25 cellular contexts compared by ENCODE assay signal in genomic region chr5:96775050-96775449, GRCh38. TPM values are rescaled to one million over a fixed set of nuclear protein-coding genes. Genes with fewer than 3 reads are reported as not detected.
A peak's percentile ranks its signal among the peaks of the same experiment; 100 is the strongest.
DNase-seq lines count a peak whose midpoint lies in the region; ATAC-seq lines count a peak whose summit lies in the region.
"Had no signal": no experiment of that assay in that cellular context is flagged by ENCODE, and none has a peak within 500 bp of the region (broad histone marks: within the 10 kb centered on the region; RNA-seq: fewer than 3 reads in every experiment).

No MANE protein-coding gene starts in this region.

- CTCF ChIA-PET in naive thymus-derived CD4-positive, alpha-beta T cell (lab: Charles Lee) = no interaction called here

- peak overlapping the region; percentile 10 for H3K27ac Mint-ChIP-seq in activated naive CD8-positive, alpha-beta T cell
- no peak overlapping the region for H3K27ac Mint-ChIP-seq in activated naive CD8-positive, alpha-beta T cell treated with anti-CD3 and anti-CD28 coated beads for 36 hours
- peak overlapping the region; percentile 31 for H3K27ac Mint-ChIP-seq in activated T-helper 1 cell treated with anti-CD3 and anti-CD28 coated beads, Interleukin-12 subunit alpha, Interleukin-12 subunit beta, Interleukin-2, Interleukin-4 antibody, amounts not matched to agents 30 ng/mL and 10 ng/mL and 1 ng/mL, durations not matched to agents 14 hours and 24 hours and 36 hours
- H3K27ac Mint-ChIP-seq in naive thymus-derived CD4-positive, alpha-beta T cell = peak overlapping the region in 5 of 9 donors; percentile 3 to 38 (median 24)
- peak overlapping the region in 1 of 10 donors; percentile 55 for H3K27ac Mint-ChIP-seq in naive thymus-derived CD8-positive, alpha-beta T cell

- intact Hi-C loops in activated T-helper 1 cell treated with anti-CD3 and anti-CD28 coated beads, Interleukin-12 subunit alpha, Interleukin-12 subunit beta, Interleukin-2, Interleukin-4 antibody, amounts not matched to agents 30 ng/mL and 10 ng/mL and 1 ng/mL, durations not matched to agents 14 hours and 24 hours and 36 hours (cut with micrococcal nuclease) = no loop called here
- intact Hi-C loops in naive thymus-derived CD4-positive, alpha-beta T cell (cut with micrococcal nuclease) = loop anchor here in 1 of 2 donors (10.0 kb wide), 1 partner anchor 130 kb away; no protein-coding TSS in a partner anchor

- peaks cover 23% of the 10 kb centered on the region for H3K4me1 Mint-ChIP-seq in activated naive CD8-positive, alpha-beta T cell (ENCODE audit: low read depth)
- peaks cover 18% of the 10 kb centered on the region for H3K4me1 Mint-ChIP-seq in activated naive CD8-positive, alpha-beta T cell treated with anti-CD3 and anti-CD28 coated beads for 36 hours
- H3K4me1 Mint-ChIP-seq in activated T-helper 1 cell treated with anti-CD3 and anti-CD28 coated beads, Interleukin-12 subunit alpha, Interleukin-12 subunit beta, Interleukin-2, Interleukin-4 antibody, amounts not matched to agents 30 ng/mL and 10 ng/mL and 1 ng/mL, durations not matched to agents 14 hours and 24 hours and 36 hours (ENCODE audit: low read depth) = peaks cover 23% of the 10 kb centered on the region
- H3K4me1 Mint-ChIP-seq in naive thymus-derived CD4-positive, alpha-beta T cell = peaks cover 5 to 27% (median 22%) of the 10 kb centered on the region in 7 donors
- peaks cover 7 to 12% (median 9%) of the 10 kb centered on the region in 4 donors for H3K4me1 Mint-ChIP-seq in naive thymus-derived CD8-positive, alpha-beta T cell

- ATAC-seq in naive thymus-derived CD4-positive, alpha-beta T cell = no peak
- no peak for ATAC-seq in naive thymus-derived CD8-positive, alpha-beta T cell

- POLR2A ChIA-PET in naive thymus-derived CD4-positive, alpha-beta T cell (lab: Charles Lee) = no interaction called here
- POLR2A ChIA-PET in naive thymus-derived CD8-positive, alpha-beta T cell (lab: Charles Lee) = no interaction called here

- no peaks in the 10 kb centered on the region for H3K9me3 Mint-ChIP-seq in activated naive CD8-positive, alpha-beta T cell (ENCODE audit: low read depth)
- no peaks in the 10 kb centered on the region for H3K9me3 Mint-ChIP-seq in activated naive CD8-positive, alpha-beta T cell treated with anti-CD3 and anti-CD28 coated beads for 36 hours
- no peaks in the 10 kb centered on the region for H3K9me3 Mint-ChIP-seq in activated T-helper 1 cell treated with anti-CD3 and anti-CD28 coated beads, Interleukin-12 subunit alpha, Interleukin-12 subunit beta, Interleukin-2, Interleukin-4 antibody, amounts not matched to agents 30 ng/mL and 10 ng/mL and 1 ng/mL, durations not matched to agents 14 hours and 24 hours and 36 hours
- H3K9me3 Mint-ChIP-seq in naive thymus-derived CD4-positive, alpha-beta T cell = no peaks in the 10 kb centered on the region
- H3K9me3 Mint-ChIP-seq in naive thymus-derived CD8-positive, alpha-beta T cell = no peaks in the 10 kb centered on the region

- peaks cover 17% of the 10 kb centered on the region for H3K36me3 Mint-ChIP-seq in activated naive CD8-positive, alpha-beta T cell
- H3K36me3 Mint-ChIP-seq in activated naive CD8-positive, alpha-beta T cell treated with anti-CD3 and anti-CD28 coated beads for 36 hours = peaks cover 45% of the 10 kb centered on the region
- H3K36me3 Mint-ChIP-seq in activated T-helper 1 cell treated with anti-CD3 and anti-CD28 coated beads, Interleukin-12 subunit alpha, Interleukin-12 subunit beta, Interleukin-2, Interleukin-4 antibody, amounts not matched to agents 30 ng/mL and 10 ng/mL and 1 ng/mL, durations not matched to agents 14 hours and 24 hours and 36 hours (ENCODE audit: low read depth) = peaks cover 69% of the 10 kb centered on the region
- peaks cover 26 to 59% (median 33%) of the 10 kb centered on the region in 5 donors for H3K36me3 Mint-ChIP-seq in naive thymus-derived CD4-positive, alpha-beta T cell
- peaks cover 5 to 93% (median 26%) of the 10 kb centered on the region in 3 donors for H3K36me3 Mint-ChIP-seq in naive thymus-derived CD8-positive, alpha-beta T cell

- no peaks in the 10 kb centered on the region for H3K9me3 ChIP-seq in naive thymus-derived CD4-positive, alpha-beta T cell (ENCODE audit: control insufficient read depth in 2 of 3, low read length in 3 of 3)
- H3K9me3 ChIP-seq: MG63 had no signal

- H3K4me3 Mint-ChIP-seq in activated naive CD8-positive, alpha-beta T cell = no peak overlapping the region
- H3K4me3 Mint-ChIP-seq in activated naive CD8-positive, alpha-beta T cell treated with anti-CD3 and anti-CD28 coated beads for 36 hours = no peak overlapping the region
- no peak overlapping the region for H3K4me3 Mint-ChIP-seq in activated T-helper 1 cell treated with anti-CD3 and anti-CD28 coated beads, Interleukin-12 subunit alpha, Interleukin-12 subunit beta, Interleukin-2, Interleukin-4 antibody, amounts not matched to agents 30 ng/mL and 10 ng/mL and 1 ng/mL, durations not matched to agents 14 hours and 24 hours and 36 hours
- no peak overlapping the region for H3K4me3 Mint-ChIP-seq in naive thymus-derived CD4-positive, alpha-beta T cell
- H3K4me3 Mint-ChIP-seq in naive thymus-derived CD8-positive, alpha-beta T cell = no peak overlapping the region

- H3K27me3 ChIP-seq in naive thymus-derived CD4-positive, alpha-beta T cell (ENCODE audit: control insufficient read depth in 2 of 2, insufficient read depth in 2 of 2, low read length in 2 of 2) = no peaks in the 10 kb centered on the region
- H3K27me3 ChIP-seq: MG63 had no signal

- H3K4me3 ChIP-seq in naive thymus-derived CD4-positive, alpha-beta T cell (ENCODE audit: low read length) = no peak overlapping the region
- H3K4me3 ChIP-seq: MG63, SK-N-MC had no signal

- H3K4me1 ChIP-seq in naive thymus-derived CD4-positive, alpha-beta T cell (ENCODE audit: control insufficient read depth in 2 of 2, insufficient read depth in 2 of 2, low read length in 2 of 2) = peaks cover 0 to 5% of the 10 kb centered on the region in 2 donors

- no peak overlapping the region for H3K27ac ChIP-seq in naive thymus-derived CD4-positive, alpha-beta T cell (ENCODE audit: low read depth, low read length)
- H3K27ac ChIP-seq: SK-N-MC had no signal

- no peak for DNase-seq in activated naive CD8-positive, alpha-beta T cell treated with anti-CD3 and anti-CD28 coated beads for 36 hours
- no peak for DNase-seq in activated T-helper 1 cell treated with anti-CD3 and anti-CD28 coated beads, Interleukin-12 subunit alpha, Interleukin-12 subunit beta, Interleukin-2, Interleukin-4 antibody, amounts not matched to agents 30 ng/mL and 10 ng/mL and 1 ng/mL, durations not matched to agents 14 hours and 24 hours and 36 hours (ENCODE audit: low spot score)
- no peak for DNase-seq in naive thymus-derived CD4-positive, alpha-beta T cell
- no peak for DNase-seq in hepatic stellate cell (ENCODE audit: low spot score)
- no peak for DNase-seq in activated CD4-positive, alpha-beta T cell treated with anti-CD3 and anti-CD28 coated beads, Interleukin-2, amount 50 U/mL, for 4 hours
- no peak for DNase-seq in naive thymus-derived CD8-positive, alpha-beta T cell
- DNase-seq in central memory CD4-positive, alpha-beta T cell = no peak
- DNase-seq: 8988T, ACHN, DMS 273 treated with DMSO at 0.1 percent for 48 hours, DMS79, GF-D8, H7, KBM-7, MG63, NCI-H1105 treated with DMSO at 0.1 percent for 48 hours, NCI-H146, NCI-H1930, NCI-H2107, NCI-H446, NCI-H524 treated with DMSO at 0.1 percent for 48 hours, NCI-H774, SIG-M5 had no signal

- no peaks in the 10 kb centered on the region for H3K27me3 Mint-ChIP-seq in activated naive CD8-positive, alpha-beta T cell
- no peaks in the 10 kb centered on the region for H3K27me3 Mint-ChIP-seq in activated naive CD8-positive, alpha-beta T cell treated with anti-CD3 and anti-CD28 coated beads for 36 hours
- no peaks in the 10 kb centered on the region for H3K27me3 Mint-ChIP-seq in activated T-helper 1 cell treated with anti-CD3 and anti-CD28 coated beads, Interleukin-12 subunit alpha, Interleukin-12 subunit beta, Interleukin-2, Interleukin-4 antibody, amounts not matched to agents 30 ng/mL and 10 ng/mL and 1 ng/mL, durations not matched to agents 14 hours and 24 hours and 36 hours (ENCODE audit: insufficient read depth)
- no peaks in the 10 kb centered on the region for H3K27me3 Mint-ChIP-seq in naive thymus-derived CD4-positive, alpha-beta T cell
- H3K27me3 Mint-ChIP-seq in naive thymus-derived CD8-positive, alpha-beta T cell = no peaks in the 10 kb centered on the region

- H3K36me3 ChIP-seq in naive thymus-derived CD4-positive, alpha-beta T cell (ENCODE audit: control insufficient read depth in 2 of 3, insufficient read depth in 3 of 3, low read length in 3 of 3) = peaks cover 20 to 77% (median 44%) of the 10 kb centered on the region in 3 experiments

RNA-seq across cellular contexts. Expression of gene ERAP1, which starts 32.7 kb away (rescaled TPM):
- total RNA-seq in activated naive CD8-positive, alpha-beta T cell treated with anti-CD3 and anti-CD28 coated beads for 36 hours = 100 to 1,000 TPM in 1 of 2 experiments, 10 to 100 TPM in 1; 92.1 to 101 TPM
- total RNA-seq in activated T-helper 1 cell treated with anti-CD3 and anti-CD28 coated beads, Interleukin-12 subunit alpha, Interleukin-12 subunit beta, Interleukin-2, Interleukin-4 antibody, amounts not matched to agents 30 ng/mL and 10 ng/mL and 1 ng/mL, durations not matched to agents 14 hours and 24 hours and 36 hours = 92.2 and 94.5 TPM in 2 replicates
- total RNA-seq in naive thymus-derived CD4-positive, alpha-beta T cell = 100 to 1,000 TPM in 3 of 5 experiments, 10 to 100 TPM in 2; 79.0 to 184 (median 153) TPM
- polyA plus RNA-seq in naive thymus-derived CD4-positive, alpha-beta T cell = 10 to 100 TPM; 50.4 to 72.6 TPM
- total RNA-seq in naive thymus-derived CD8-positive, alpha-beta T cell = 100 to 1,000 TPM; 120 to 124 TPM
- 10 to 100 TPM; 48.2 to 83.9 (median 62.7) TPM for polyA plus RNA-seq in naive thymus-derived CD8-positive, alpha-beta T cell
